Comparison of ENCODE assay signal across 8 cellular contexts in genomic region chr9:112751059-112751795, GRCh38. TPM values are rescaled to one million over a fixed set of nuclear protein-coding genes. Genes with fewer than 3 reads are reported as not detected.
DNase-seq lines count a peak whose midpoint lies in the region; ATAC-seq and TF ChIP-seq lines count a peak whose summit lies in the region.

No MANE protein-coding gene starts in this region.

- peaks cover 37% of the 10 kb centered on the region for H3K79me2 ChIP-seq in PC-3 (ENCODE audit: low read length)

- WGBS in transverse colon (ENCODE audit: low coverage in 1 of 2), 2 donors: 0% methylated on average over 22 of the region's 49 CpGs; no CpG with 5 or more reads in 1 of the 2 donors

- peak overlapping the region; percentile 66 for H3K9ac ChIP-seq in PC-3 (ENCODE audit: low read length)

- no peaks in the 10 kb centered on the region for H3K9me3 Mint-ChIP-seq in natural killer cell

- H3K36me3 ChIP-seq in PC-3 (ENCODE audit: low read depth, low read length) (no peaks in the 10 kb centered on the region), transverse colon (no peaks in the 10 kb centered on the region)

- peaks cover 9% of the 10 kb centered on the region for H3F3A ChIP-seq in PC-3 (ENCODE audit: low read length, unreplicated experiment)

- no peaks in the 10 kb centered on the region for H3K27me3 ChIP-seq in PC-3 (ENCODE audit: low read length)
- no peaks in the 10 kb centered on the region for H3K27me3 ChIP-seq in transverse colon

- intact Hi-C loops in PC-3 (cut with micrococcal nuclease): loop anchor here (1.0 to 5.0 kb wide), 2 partner anchors 33 to 41 kb away; partner anchors contain the start of gene INIP
- intact Hi-C loops in natural killer cell (cut with micrococcal nuclease): loop anchor here (5.0 to 10.0 kb wide), 2 partner anchors 419 to 576 kb away; partner anchors contain the start of genes PTBP3 and SUSD1
- intact Hi-C loops in transverse colon (cut with DNase I; ENCODE audit: low total_unique reads): loop anchor here (2.0 kb wide), 1 partner anchor 854 kb away; the partner anchor contains the start of gene UGCG

- CTCF ChIA-PET in PC-3 (lab: Charles Lee): no interaction called here

- DNase-seq in COR-L47 (lab: John Stamatoyannopoulos, UW) (peak; percentile 37), GM20000 (ENCODE audit: low spot score) (peak; percentile 79), HPDE6-E6E7 (ENCODE audit: extremely low spot score) (peak; percentile 54), PC-3 (peak; percentile 68), fibroblast of the aortic adventitia (ENCODE audit: low read depth) (peak; percentile 58), natural killer cell (peak; percentile 31), transverse colon (peak; percentile 68)
- DNase-seq in activated effector memory CD4-positive, alpha-beta T cell treated with anti-CD3 and anti-CD28 coated beads, Interleukin-2, amount 50 U/mL, for 16 hours: peak; percentile 75

- H3K36me3 Mint-ChIP-seq in natural killer cell: no peaks in the 10 kb centered on the region

- H2AFZ ChIP-seq in PC-3 (ENCODE audit: low read length): peak overlapping the region; percentile 79

- H3K27ac ChIP-seq in PC-3 (ENCODE audit: low read length) (peak overlapping the region; percentile 47), transverse colon (peak overlapping the region; percentile 85 to 91 (median 88))

- H4K20me1 ChIP-seq in PC-3 (ENCODE audit: low read length): no peaks in the 10 kb centered on the region

- H3K9me3 ChIP-seq in PC-3 (ENCODE audit: low read length) (no peaks in the 10 kb centered on the region), transverse colon (no peaks in the 10 kb centered on the region)

- peak; percentile 58 for TF ChIP-seq POLR2A in transverse colon (IDR thresholded peaks at IDR 0.05)

- no peak for TF ChIP-seq EP300 in transverse colon (IDR thresholded peaks at IDR 0.05; ENCODE audit: low read depth)

- TF ChIP-seq CTCF in GM20000 (IDR thresholded peaks at IDR 0.05; ENCODE audit: extremely low read depth, missing control alignments) (no peak), PC-3 (conservative IDR thresholded peaks at IDR 0.05; ENCODE audit: low read depth, low read length) (no peak), fibroblast of the aortic adventitia (IDR thresholded peaks at IDR 0.05; ENCODE audit: insufficient read depth, low read length) (no peak), natural killer cell (IDR thresholded peaks at IDR 0.05) (no peak), transverse colon (IDR thresholded peaks at IDR 0.05) (no peak)

- no TSS peak for BruUV-seq in PC-3 (replicated peaks; lab: Mats Ljungman, UMichigan)

- ATAC-seq in PC-3: peak; percentile 46
- peak; percentile 4 to 10 (median 7) for ATAC-seq in natural killer cell

- H3K27ac Mint-ChIP-seq in natural killer cell: peak overlapping the region; percentile 77 to 83

- no peaks in the 10 kb centered on the region for H3K9me2 ChIP-seq in PC-3 (replicated peaks; ENCODE audit: low read length)

- peak overlapping the region; percentile 91 for H3K4me3 Mint-ChIP-seq in natural killer cell

- POLR2A ChIA-PET in PC-3 (lab: Charles Lee; ENCODE audit: unreplicated experiment): interaction anchor here (0.6 kb wide), 1 partner anchor 34 kb away, joined by 3 read pairs; no protein-coding TSS in a partner anchor

- peaks cover 55 to 69% of the 10 kb centered on the region in 2 donors for H3K4me1 Mint-ChIP-seq in natural killer cell

- in situ Hi-C loops in transverse colon (cut with MboI; ENCODE audit: low pct_ligation_motif_present in 1 of 4, low pct_unique_long_range_greater_than_20kb in 1 of 4, low sequenced_read_pairs in 3 of 4): no loop called here

- H3K27me3 Mint-ChIP-seq in natural killer cell (ENCODE audit: low read depth in 2 of 2): peaks cover 0 to 2% of the 10 kb centered on the region in 2 donors

- peak overlapping the region; percentile 99 for H3K4me2 ChIP-seq in PC-3 (ENCODE audit: low read length)

- H3K4me1 ChIP-seq in PC-3 (ENCODE audit: insufficient read depth, low read length): peaks cover 49% of the 10 kb centered on the region
- peaks cover 19 to 57% (median 48%) of the 10 kb centered on the region in 4 donors for H3K4me1 ChIP-seq in transverse colon

- H3K4me3 ChIP-seq in PC-3 (ENCODE audit: low read length) (peak overlapping the region; percentile 95), fibroblast of the aortic adventitia (ENCODE audit: low read depth, low read length) (peak overlapping the region; percentile 97), transverse colon (peak overlapping the region; percentile 75 to 100 (median 86))

RNA-seq across cellular contexts. Expression of gene SNX30, which starts 0.7 kb away (rescaled TPM):
- 6.4 and 13.6 TPM in 2 replicates for total RNA-seq in PC-3 (2014; rRNA removed)
- 22.0 and 24.1 TPM in 2 replicates for total RNA-seq in fibroblast of the aortic adventitia (ENCODE audit: low replicate concordance)
- 10 to 100 TPM in 1 of 3 donors, 1 to 10 TPM in 2; 8.5 to 10.5 (median 9.3) TPM for total RNA-seq in natural killer cell
- total RNA-seq in transverse colon: 10 to 100 TPM; 15.7 to 46.4 (median 45.7) TPM

RNA-seq across cellular contexts. Expression of gene INIP, which starts 33.3 kb away (rescaled TPM):
- total RNA-seq in PC-3 (2014; rRNA removed): 14.6 and 15.1 TPM in 2 replicates
- total RNA-seq in fibroblast of the aortic adventitia (ENCODE audit: low replicate concordance): 39.1 and 98.9 TPM in 2 replicates
- total RNA-seq in natural killer cell: 10 to 100 TPM in 2 of 3 donors, 1 to 10 TPM in 1; 9.9 to 16.7 (median 16.4) TPM
- 10 to 100 TPM in 3 of 4 donors, 1 to 10 TPM in 1; 9.6 to 22.9 (median 16.2) TPM for total RNA-seq in transverse colon

Comparison
In these comparisons a context has a peak if more than half of its experiments do, and no peak if none do; other contexts are left out.
1. Peak in every context shown above with its lines: DNase-seq, ATAC-seq, H3K4me3 ChIP-seq and H3K27ac ChIP-seq.